In the genomic region with DNA sequence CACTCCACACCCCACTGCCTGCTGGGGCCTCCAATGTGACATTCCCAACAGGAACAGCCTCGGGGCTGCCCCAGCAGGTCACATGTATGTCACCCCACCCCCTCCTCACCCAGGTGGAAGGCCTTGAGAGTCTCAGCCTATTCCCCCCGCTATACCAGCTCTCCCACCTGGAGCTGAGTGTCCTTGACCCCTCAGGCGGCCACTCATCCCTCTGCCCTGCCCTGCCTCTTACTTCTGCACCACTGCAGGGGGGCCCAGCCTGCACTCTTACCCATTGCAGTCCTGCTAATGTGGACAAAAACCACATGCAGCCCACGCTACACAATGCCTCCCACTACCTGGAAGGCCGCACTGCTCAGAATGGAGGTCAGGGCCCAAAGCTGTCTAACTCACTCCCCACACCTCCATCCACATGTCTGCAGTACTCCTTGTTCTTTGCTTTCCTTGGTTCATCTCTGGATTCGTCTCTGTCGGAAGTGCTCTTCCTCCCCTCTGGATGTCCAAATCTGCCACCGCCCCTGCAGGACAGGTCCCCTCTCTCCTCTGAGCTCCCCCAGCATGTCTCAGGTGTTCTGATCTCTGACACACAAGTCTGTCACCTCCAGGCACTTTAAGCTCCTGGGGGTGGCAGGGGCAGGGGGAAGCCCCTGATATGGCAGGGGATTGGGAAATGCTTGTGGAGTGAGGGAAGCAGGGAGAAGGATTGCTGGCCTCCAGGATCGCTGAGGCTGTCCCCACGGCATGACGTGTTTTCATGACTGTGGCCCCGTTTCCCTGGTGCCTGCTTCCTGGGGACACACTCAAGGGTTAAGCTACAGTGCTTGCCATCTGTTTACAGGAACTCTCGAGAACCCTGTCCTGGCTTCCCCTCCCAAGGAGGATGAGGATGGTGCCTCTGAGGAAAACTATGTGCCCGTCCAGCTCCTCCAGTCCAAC, we compare ENCODE assay signal across 21 cellular contexts. TPM values are rescaled to one million over a fixed set of nuclear protein-coding genes. Genes with fewer than 3 reads are reported as not detected.
DNase-seq lines count a peak whose midpoint lies in the region; ATAC-seq, FAIRE-seq and TF ChIP-seq lines count a peak whose summit lies in the region.
"Had no signal": no experiment of that assay in that cellular context is flagged by ENCODE, and none has a peak within 500 bp of the region (broad histone marks: within the 10 kb centered on the region; RNA-seq: fewer than 3 reads in every experiment).

No MANE protein-coding gene starts in this region.

- H3K23me2 ChIP-seq in H1 (ENCODE audit: low read depth, low read length) = peaks cover 14% of the 10 kb centered on the region

- H3K27me3 Mint-ChIP-seq in activated CD4-positive, alpha-beta T cell treated with anti-CD3 and anti-CD28 coated beads, Interleukin-2, amount 10 ng/mL, durations not matched to agents 7 days and 5 days = no peaks in the 10 kb centered on the region
- no peaks in the 10 kb centered on the region for H3K27me3 Mint-ChIP-seq in T-cell

- H3K14ac ChIP-seq in H1 (ENCODE audit: insufficient read length) = no peak overlapping the region

- peak overlapping the region; percentile 58 for H4K91ac ChIP-seq in H1 (replicated peaks; ENCODE audit: insufficient read length, low read length)

- no peaks in the 10 kb centered on the region for H3K27me3 ChIP-seq in H1 (replicated peaks in 1 of 4; ENCODE audit: control insufficient read depth in 3 of 4, extremely low read depth in 1 of 4, insufficient read depth in 3 of 4, low read length in 3 of 4)
- H3K27me3 ChIP-seq: gastroesophageal sphincter, right atrium auricular region had no signal

- H3K9me3 ChIP-seq in H1 (ENCODE audit: insufficient read depth in 2 of 2, low read depth in 1 of 2, low read length in 1 of 2) = no peaks in the 10 kb centered on the region
- H3K9me3 ChIP-seq: gastroesophageal sphincter, lower lobe of right lung, right atrium auricular region, thoracic aorta had no signal

- no peak overlapping the region for H3K56ac ChIP-seq in H1 (replicated peaks; ENCODE audit: insufficient read length, low read depth, low read length)

- peaks cover 3 to 17% of the 10 kb centered on the region in 2 experiments; a peak in 2 of 4 replicates for H3K79me2 ChIP-seq in H1 (ENCODE audit: control insufficient read depth in 1 of 2, insufficient read depth in 2 of 2, low read length in 2 of 2)

- H2BK12ac ChIP-seq in H1 (ENCODE audit: low read depth, low read length) = peak overlapping the region; percentile 87

- no peak overlapping the region for H3K4ac ChIP-seq in H1 (replicated peaks; ENCODE audit: insufficient read length, low read depth, low read length)

- H3K4me3 ChIP-seq in H1 (ENCODE audit: extremely low read depth in 1 of 4, insufficient read depth in 2 of 4, low read depth in 3 of 4, low read length in 4 of 4) = no peak overlapping the region
- H3K4me3 ChIP-seq: gastroesophageal sphincter, lower lobe of right lung, right atrium auricular region, thoracic aorta had no signal

- H3K4me1 Mint-ChIP-seq in activated CD4-positive, alpha-beta T cell treated with anti-CD3 and anti-CD28 coated beads, Interleukin-2, amount 10 ng/mL, durations not matched to agents 7 days and 5 days = peaks cover 36% of the 10 kb centered on the region
- peaks cover 24 to 39% (median 32%) of the 10 kb centered on the region in 3 donors for H3K4me1 Mint-ChIP-seq in T-cell
- peaks cover 42% of the 10 kb centered on the region for H3K4me1 Mint-ChIP-seq in stimulated activated effector memory CD8-positive, alpha-beta T cell treated with anti-CD3 and anti-CD28 coated beads, Interleukin-12 subunit alpha, Interleukin-12 subunit beta, amount 100 ng/mL, for 72 hours

- H3K4me1 ChIP-seq in H1 (replicated peaks in 1 of 4; ENCODE audit: control insufficient read depth in 3 of 4, insufficient read depth in 4 of 4, low read length in 3 of 4) = peaks cover 4 to 20% (median 12%) of the 10 kb centered on the region in 4 experiments

- no peak overlapping the region for H3K23ac ChIP-seq in H1 (ENCODE audit: insufficient read length)

- no peak for TF ChIP-seq EP300 in H1 (IDR thresholded peaks at IDR 0.05; ENCODE audit: borderline replicate concordance in 1 of 2, low read depth in 2 of 2, low read length in 2 of 2)

- H2AFZ ChIP-seq in H1 (ENCODE audit: low read length) = no peak overlapping the region

- no peak overlapping the region for H3K4me2 ChIP-seq in H1 (ENCODE audit: insufficient read depth in 1 of 2, low read depth in 2 of 2, low read length in 2 of 2)

- peak overlapping the region; percentile 88 for H2BK15ac ChIP-seq in H1 (ENCODE audit: low read length)

- peak overlapping the region; percentile 88; the same call in 1 of the 2 replicates for H2AK5ac ChIP-seq in H1 (ENCODE audit: low read depth, low read length)

- H3K27ac ChIP-seq in H1 (ENCODE audit: low read depth, low read length) = no peak overlapping the region
- H3K27ac ChIP-seq: gastroesophageal sphincter, lower lobe of right lung, right atrium auricular region, thoracic aorta had no signal

- no peak for TF ChIP-seq POLR2A in H1 (IDR thresholded peaks at IDR 0.05; ENCODE audit: control extremely low read depth in 1 of 2, low read depth in 2 of 2, low read length in 2 of 2)

- FAIRE-seq in H1 (lab: Jason Lieb, UNC) = no peak
- FAIRE-seq: GM12891, RCC 7860 had no signal

- H2BK5ac ChIP-seq in H1 (ENCODE audit: low read depth, low read length) = 0 out of 2 replicates have a peak overlapping the region, but pooled peaks have one; percentile 24

- no peak overlapping the region for H3K4me3 Mint-ChIP-seq in activated CD4-positive, alpha-beta T cell treated with anti-CD3 and anti-CD28 coated beads, Interleukin-2, amount 10 ng/mL, durations not matched to agents 7 days and 5 days
- no peak overlapping the region for H3K4me3 Mint-ChIP-seq in T-cell
- H3K4me3 Mint-ChIP-seq in stimulated activated effector memory CD8-positive, alpha-beta T cell treated with anti-CD3 and anti-CD28 coated beads, Interleukin-12 subunit alpha, Interleukin-12 subunit beta, amount 100 ng/mL, for 72 hours = no peak overlapping the region

- no peaks in the 10 kb centered on the region for H3K9me3 Mint-ChIP-seq in activated CD4-positive, alpha-beta T cell treated with anti-CD3 and anti-CD28 coated beads, Interleukin-2, amount 10 ng/mL, durations not matched to agents 7 days and 5 days
- H3K9me3 Mint-ChIP-seq in T-cell = no peaks in the 10 kb centered on the region
- H3K9me3 Mint-ChIP-seq in stimulated activated effector memory CD8-positive, alpha-beta T cell treated with anti-CD3 and anti-CD28 coated beads, Interleukin-12 subunit alpha, Interleukin-12 subunit beta, amount 100 ng/mL, for 72 hours = no peaks in the 10 kb centered on the region

- WGBS in H1 (ENCODE audit: extremely low coverage in 1 of 2, insufficient coverage in 1 of 2, insufficient read length in 1 of 2, insufficient replicate concordance in 2 of 2, low coverage in 1 of 2, low lambda C conversion rate in 2 of 2, missing lambda C conversion rate in 1 of 2), 2 experiments = 83% methylated on average over 14 of the region's 14 CpGs; no CpG with 5 or more reads in 1 of the 2 experiments

- ATAC-seq in T-cell (replicated peaks in 1 of 4) (no peak), GM18867 (IDR thresholded peaks at IDR 0.05; ENCODE audit: unreplicated experiment) (no peak)
- ATAC-seq in stimulated activated effector memory CD8-positive, alpha-beta T cell treated with anti-CD3 and anti-CD28 coated beads, Interleukin-12 subunit alpha, Interleukin-12 subunit beta, amount 100 ng/mL, for 72 hours = no peak
- ATAC-seq: gastroesophageal sphincter, lower lobe of right lung had no signal

- H3K36me3 Mint-ChIP-seq in activated CD4-positive, alpha-beta T cell treated with anti-CD3 and anti-CD28 coated beads, Interleukin-2, amount 10 ng/mL, durations not matched to agents 7 days and 5 days (ENCODE audit: low read depth) = peaks cover 38% of the 10 kb centered on the region
- peaks cover 13% of the 10 kb centered on the region for H3K36me3 Mint-ChIP-seq in T-cell
- peaks cover 45% of the 10 kb centered on the region for H3K36me3 Mint-ChIP-seq in stimulated activated effector memory CD8-positive, alpha-beta T cell treated with anti-CD3 and anti-CD28 coated beads, Interleukin-12 subunit alpha, Interleukin-12 subunit beta, amount 100 ng/mL, for 72 hours

- H2BK20ac ChIP-seq in H1 (ENCODE audit: low read length) = peak overlapping the region; percentile 80

- peak overlapping the region; percentile 74 for H4K8ac ChIP-seq in H1 (ENCODE audit: extremely low read depth, insufficient read depth, low read length)

- H4K20me1 ChIP-seq in H1 (replicated peaks in 1 of 2; ENCODE audit: control insufficient read depth in 1 of 2, insufficient read depth in 2 of 2, low read length in 2 of 2) = peaks cover 0 to 10% of the 10 kb centered on the region in 2 experiments

- H3K27ac Mint-ChIP-seq in activated CD4-positive, alpha-beta T cell treated with anti-CD3 and anti-CD28 coated beads, Interleukin-2, amount 10 ng/mL, durations not matched to agents 7 days and 5 days = peak overlapping the region; percentile 51
- H3K27ac Mint-ChIP-seq in T-cell = peak overlapping the region; percentile 48 to 78
- H3K27ac Mint-ChIP-seq in stimulated activated effector memory CD8-positive, alpha-beta T cell treated with anti-CD3 and anti-CD28 coated beads, Interleukin-12 subunit alpha, Interleukin-12 subunit beta, amount 100 ng/mL, for 72 hours = peak overlapping the region; percentile 95

- TF ChIP-seq RAD21 in H1 (IDR thresholded peaks at IDR 0.05 in 1 of 2, conservative IDR thresholded peaks at IDR 0.05 in 1 of 2; ENCODE audit: low read depth in 2 of 2, low read length in 2 of 2) = no peak

- no peak for DNase-seq in activated CD4-positive, alpha-beta T cell treated with anti-CD3 and anti-CD28 coated beads, Interleukin-2, amount 10 ng/mL, durations not matched to agents 7 days and 5 days
- no peak for DNase-seq in activated CD4-positive, alpha-beta T cell treated with anti-CD3 and anti-CD28 coated beads for 48 hours
- DNase-seq in T-cell (no peak), H1 (ENCODE audit: low read depth in 1 of 2, low spot score in 2 of 2) (no peak), G401 (ENCODE audit: low spot score) (no peak)
- no peak for DNase-seq in stimulated activated effector memory CD8-positive, alpha-beta T cell treated with anti-CD3 and anti-CD28 coated beads, Interleukin-12 subunit alpha, Interleukin-12 subunit beta, amount 100 ng/mL, for 72 hours (ENCODE audit: low spot score in 2 of 2)
- DNase-seq in effector CD4-positive, alpha-beta T cell = no peak
- DNase-seq: activated T-cell treated with anti-CD3 and anti-CD28 coated beads for 4 hours, GOT3, lower lobe of right lung, NCI-H2029 treated with DMSO at 0.1 percent for 48 hours, NCI-H526 treated with DMSO at 0.1 percent for 48 hours had no signal

- H3K9ac ChIP-seq in H1 (replicated peaks in 1 of 4; ENCODE audit: extremely low read depth in 1 of 4, low read depth in 3 of 4, low read length in 3 of 4) = peak overlapping the region in 1 of 4 experiments; percentile 28; a peak in 3 of 7 replicates

- CTCF ChIA-PET in activated CD4-positive, alpha-beta T cell treated with anti-CD3 and anti-CD28 coated beads, Interleukin-2, amount 10 ng/mL, durations not matched to agents 7 days and 5 days (lab: Charles Lee) = no interaction called here
- CTCF ChIA-PET in T-cell (lab: Charles Lee) (interaction anchor here in 1 of 2 donors (0.5 kb wide), 1 partner anchor 76 kb away, joined by 3 read pairs; no protein-coding TSS in a partner anchor), H1 (lab: Charles Lee; ENCODE audit: partially characterized antibody) (interaction anchor here (0.5 to 3.2 kb wide), 10 partner anchors 9 to 150 kb away, joined by 3 to 16 read pairs (median 4); no protein-coding TSS in a partner anchor)

- H3K36me3 ChIP-seq in H1 (ENCODE audit: control insufficient read depth in 2 of 4, insufficient read depth in 4 of 4, low read length in 3 of 4) = peaks cover 9 to 18% (median 15%) of the 10 kb centered on the region in 4 experiments
- H3K36me3 ChIP-seq: thoracic aorta had no signal

- H3K18ac ChIP-seq in H1 (ENCODE audit: extremely low read depth, low read length) = peak overlapping the region; percentile 10; the same call in 1 of the 2 replicates

- H3K79me1 ChIP-seq in H1 (ENCODE audit: low read depth, low read length) = peaks cover 4% of the 10 kb centered on the region; the same call in 1 of the 2 replicates

- TF ChIP-seq CTCF in H1 (IDR thresholded peaks at IDR 0.05; ENCODE audit: control extremely low read depth in 1 of 3, insufficient read depth in 1 of 3, low read depth in 1 of 3, low read length in 3 of 3) = no peak

- H4K5ac ChIP-seq in H1 (ENCODE audit: insufficient read length, low read depth, low read length) = peak overlapping the region; percentile 24

- POLR2A ChIA-PET in activated CD4-positive, alpha-beta T cell treated with anti-CD3 and anti-CD28 coated beads, Interleukin-2, amount 10 ng/mL, durations not matched to agents 7 days and 5 days (lab: Charles Lee) = interaction anchor here (0.5 kb wide), 1 partner anchor 110 kb away, joined by 3 read pairs; no protein-coding TSS in a partner anchor
- POLR2A ChIA-PET in T-cell (lab: Charles Lee) (interaction anchor here in 1 of 2 donors (0.6 kb wide), 1 partner anchor 81 kb away, joined by 12 read pairs; no protein-coding TSS in a partner anchor), H1 (lab: Charles Lee; ENCODE audit: partially characterized antibody) (interaction anchor here (0.8 to 9.3 kb wide), 8 partner anchors 8 to 64 kb away, joined by 3 to 204 read pairs (median 14); a partner anchor contains a TSS)

- in situ Hi-C loops in G401 (cut with HindIII; ENCODE audit: low sequenced_read_pairs) = no loop called here

- no peak overlapping the region for H2BK120ac ChIP-seq in H1 (replicated peaks; ENCODE audit: low read depth, low read length)

RNA-seq across cellular contexts. Expression of a gene that starts 20.8 kb away (rescaled TPM):
- 100 to 1,000 TPM; 114 to 134 TPM for total RNA-seq in activated CD4-positive, alpha-beta T cell treated with anti-CD3 and anti-CD28 coated beads, Interleukin-2, amount 10 ng/mL, durations not matched to agents 7 days and 5 days
- total RNA-seq in T-cell = 100 to 1,000 TPM in 4 of 5 donors, 10 to 100 TPM in 1; 91.3 to 127 (median 122) TPM
- total RNA-seq in H1 (2021; fragmentation: NEBNext Ultra II Directional; extraction: Animal tissue kit (Norgen Biotek cat#: 25700)) = 1.6 and 2.1 TPM in 2 replicates
- 1.7 and 1.8 TPM in 2 replicates for polyA plus RNA-seq in H1 (2011; rRNA removed)
- polyA plus RNA-seq in H1 (2011; cell fraction: cytosol; rRNA removed) = 2.5 TPM
- 4.0 TPM for polyA plus RNA-seq in H1 (2011; cell fraction: nucleus; rRNA removed)
- polyA plus RNA-seq in H1 (2012, experiment 1 of 2) = 0.87 to 3.4 TPM (median 2.7 TPM) in 4 replicates
- 1.2 TPM for polyA plus RNA-seq in H1 (2012, experiment 2 of 2)
- polyA plus RNA-seq in H1 (2013, experiment 1 of 2) = 3.7 TPM
- 3.3 TPM for polyA plus RNA-seq in H1 (2013, experiment 2 of 2)
- 2.0 and 2.6 TPM in 2 replicates for polyA minus RNA-seq in H1 (2011; rRNA and poly(A)+ RNA removed)
- 2.1 TPM for polyA minus RNA-seq in H1 (2011; cell fraction: cytosol; rRNA and poly(A)+ RNA removed)
- 1.1 TPM for polyA minus RNA-seq in H1 (2011; cell fraction: nucleus; rRNA and poly(A)+ RNA removed)
- total RNA-seq in G401 (2014; rRNA removed; shearing (Covaris generic)) = 41.8 and 47.6 TPM in 2 replicates
- total RNA-seq: A673, MCF 10A had no signal
- polyA plus RNA-seq: neural cell had no signal

RNA-seq across cellular contexts. Expression of a gene that starts 55.3 kb away (rescaled TPM):
- total RNA-seq in activated CD4-positive, alpha-beta T cell treated with anti-CD3 and anti-CD28 coated beads, Interleukin-2, amount 10 ng/mL, durations not matched to agents 7 days and 5 days = 1,000 to 10,000 TPM; 1,415 to 1,539 TPM
- total RNA-seq in T-cell = 100 to 1,000 TPM; 669 to 892 (median 718) TPM
- 1,585 and 1,597 TPM in 2 replicates for total RNA-seq in H1 (2021; fragmentation: NEBNext Ultra II Directional; extraction: Animal tissue kit (Norgen Biotek cat#: 25700))
- 1,439 and 1,605 TPM in 2 replicates for polyA plus RNA-seq in H1 (2011; rRNA removed)
- 2,021 TPM for polyA plus RNA-seq in H1 (2011; cell fraction: cytosol; rRNA removed)
- polyA plus RNA-seq in H1 (2011; cell fraction: nucleus; rRNA removed) = 1,851 TPM
- 2,168 to 2,404 TPM (median 2,303 TPM) in 4 replicates for polyA plus RNA-seq in H1 (2012, experiment 1 of 2)
- 694 TPM for polyA plus RNA-seq in H1 (2012, experiment 2 of 2)
- 1,954 TPM for polyA plus RNA-seq in H1 (2013, experiment 1 of 2)
- 1,995 TPM for polyA plus RNA-seq in H1 (2013, experiment 2 of 2)
- 1,078 and 1,386 TPM in 2 replicates for polyA minus RNA-seq in H1 (2011; rRNA and poly(A)+ RNA removed)
- 722 TPM for polyA minus RNA-seq in H1 (2011; cell fraction: cytosol; rRNA and poly(A)+ RNA removed)
- polyA minus RNA-seq in H1 (2011; cell fraction: nucleus; rRNA and poly(A)+ RNA removed) = 522 TPM
- total RNA-seq in G401 (2014; rRNA removed; shearing (Covaris generic)) = 707 and 741 TPM in 2 replicates

RNA-seq across cellular contexts. Expression of a gene that starts 55.8 kb away (rescaled TPM):
- total RNA-seq in activated CD4-positive, alpha-beta T cell treated with anti-CD3 and anti-CD28 coated beads, Interleukin-2, amount 10 ng/mL, durations not matched to agents 7 days and 5 days = 1 to 10 TPM; 1.7 to 2.0 TPM
- 1 to 10 TPM; 3.5 to 7.8 (median 5.4) TPM for total RNA-seq in T-cell
- 7.2 and 9.9 TPM in 2 replicates for total RNA-seq in H1 (2021; fragmentation: NEBNext Ultra II Directional; extraction: Animal tissue kit (Norgen Biotek cat#: 25700))
- polyA plus RNA-seq in H1 (2011; rRNA removed) = 9.7 and 10.5 TPM in 2 replicates
- 9.6 TPM for polyA plus RNA-seq in H1 (2011; cell fraction: cytosol; rRNA removed)
- polyA plus RNA-seq in H1 (2011; cell fraction: nucleus; rRNA removed) = 12.6 TPM
- polyA plus RNA-seq in H1 (2012, experiment 1 of 2) = 4.8 to 8.9 TPM (median 7.2 TPM) in 4 replicates
- 4.5 TPM for polyA plus RNA-seq in H1 (2012, experiment 2 of 2)
- 5.1 TPM for polyA plus RNA-seq in H1 (2013, experiment 1 of 2)
- polyA plus RNA-seq in H1 (2013, experiment 2 of 2) = 5.4 TPM
- 7.3 and 8.1 TPM in 2 replicates for polyA minus RNA-seq in H1 (2011; rRNA and poly(A)+ RNA removed)
- polyA minus RNA-seq in H1 (2011; cell fraction: cytosol; rRNA and poly(A)+ RNA removed) = 5.5 TPM
- 20.8 TPM for polyA minus RNA-seq in H1 (2011; cell fraction: nucleus; rRNA and poly(A)+ RNA removed)
- 0.24 and 0.86 TPM in 2 replicates for total RNA-seq in G401 (2014; rRNA removed; shearing (Covaris generic))

Comparison
In these comparisons a context has a peak if more than half of its experiments do, and no peak if none do; other contexts are left out.
1. RNA of a gene that starts 20.8 kb away (total RNA-seq): 114 to 134 TPM in activated CD4-positive, alpha-beta T cell treated with anti-CD3 and anti-CD28 coated beads, Interleukin-2, amount 10 ng/mL, durations not matched to agents 7 days and 5 days, 91.3 to 127 TPM in T-cell and 41.8 to 47.6 TPM in G401; 1.6 to 2.1 TPM in H1; every median in the first group is over 10 times any median in the second.
2. Peak in every context shown above with its lines, with median percentiles within 50 percentile points of each other: H3K27ac Mint-ChIP-seq.